31 cellular contexts compared by ENCODE assay signal in genomic region chr12:77795699-77796098, GRCh38. TPM values are rescaled to one million over a fixed set of nuclear protein-coding genes. Genes with fewer than 3 reads are reported as not detected.
DNase-seq lines count a peak whose midpoint lies in the region; ATAC-seq and TF ChIP-seq lines count a peak whose summit lies in the region.
"Had no signal": no experiment of that assay in that cellular context is flagged by ENCODE, and none has a peak within 500 bp of the region (broad histone marks: within the 10 kb centered on the region; RNA-seq: fewer than 3 reads in every experiment).

No MANE protein-coding gene starts in this region.

- H3K9me3 Mint-ChIP-seq in activated T-cell treated with anti-CD3 and anti-CD28 coated beads, Interleukin-2, amount 50 U/mL, for 4 hours, result peaks cover 4% of the 10 kb centered on the region
- H3K9me3 Mint-ChIP-seq: GM23338, neural crest cell had no signal

- H3K36me3 ChIP-seq in colonic mucosa, result no peaks in the 10 kb centered on the region
- H3K36me3 ChIP-seq: heart right ventricle, lower lobe of right lung, upper lobe of right lung had no signal

- H3K4me3 ChIP-seq in astrocyte of the spinal cord (ENCODE audit: low read depth, low read length), result no peak overlapping the region
- H3K4me3 ChIP-seq in colonic mucosa, result no peak overlapping the region
- H3K4me3 ChIP-seq: dorsolateral prefrontal cortex, GM23338, heart right ventricle, lower lobe of right lung, upper lobe of right lung had no signal

- ATAC-seq in activated T-cell treated with anti-CD3 and anti-CD28 coated beads, Interleukin-2, amount 50 U/mL, for 4 hours, result no peak
- ATAC-seq: activated CD8-positive, alpha-beta memory T cell treated with anti-CD3 and anti-CD28 coated beads, Interleukin-2, amount 10 ng/mL, durations not matched to agents 7 days and 5 days; foreskin keratinocyte; GM23338; heart right ventricle; lower lobe of right lung; Panc1; right cardiac atrium; stimulated activated memory B cell treated with anti-CD40 and anti-IgM and Interleukin-4, amounts not matched to agents 10 μg/mL and 1 μg/mL and 100 μg/mL, for 72 hours; upper lobe of right lung had no signal

- intact Hi-C loops in colonic mucosa (cut with DNase I), result no loop called here

- no peaks in the 10 kb centered on the region for H3K4me1 Mint-ChIP-seq in activated T-cell treated with anti-CD3 and anti-CD28 coated beads, Interleukin-2, amount 50 U/mL, for 4 hours (ENCODE audit: low read depth)
- H3K4me1 Mint-ChIP-seq: activated CD8-positive, alpha-beta memory T cell treated with anti-CD3 and anti-CD28 coated beads, Interleukin-2, amount 10 ng/mL, durations not matched to agents 7 days and 5 days; activated naive CD4-positive, alpha-beta T cell treated with anti-CD3 and anti-CD28 coated beads, Interleukin-2, amount 10 ng/mL, durations not matched to agents 7 days and 5 days; GM23338; neural crest cell; stimulated activated memory B cell treated with anti-CD40 and anti-IgM and Interleukin-4, amounts not matched to agents 10 μg/mL and 1 μg/mL and 100 μg/mL, for 72 hours had no signal

- no peaks in the 10 kb centered on the region for H3K27me3 ChIP-seq in colonic mucosa
- H3K27me3 ChIP-seq: dorsolateral prefrontal cortex, heart right ventricle, upper lobe of right lung had no signal

- no peak overlapping the region for H3K27ac ChIP-seq in colonic mucosa
- H3K27ac ChIP-seq: C4-2B, dorsolateral prefrontal cortex, foreskin keratinocyte, heart right ventricle, lower lobe of right lung, upper lobe of right lung had no signal

- no peaks in the 10 kb centered on the region for H3K4me1 ChIP-seq in colonic mucosa
- H3K4me1 ChIP-seq: foreskin keratinocyte, heart right ventricle, lower lobe of right lung, upper lobe of right lung had no signal

- in situ Hi-C loops in astrocyte of the spinal cord (cut with HindIII; ENCODE audit: low sequenced_read_pairs), result no loop called here

- TF ChIP-seq CTCF in astrocyte of the spinal cord (IDR thresholded peaks at IDR 0.05; ENCODE audit: low read depth, low read length) (no peak), colonic mucosa (IDR thresholded peaks at IDR 0.05) (no peak)

- no peaks in the 10 kb centered on the region for H3K9me3 ChIP-seq in colonic mucosa
- H3K9me3 ChIP-seq: lower lobe of right lung, upper lobe of right lung had no signal

- H3K36me3 Mint-ChIP-seq in activated T-cell treated with anti-CD3 and anti-CD28 coated beads, Interleukin-2, amount 50 U/mL, for 4 hours (ENCODE audit: insufficient read depth), result no peaks in the 10 kb centered on the region
- H3K36me3 Mint-ChIP-seq: activated CD8-positive, alpha-beta memory T cell treated with anti-CD3 and anti-CD28 coated beads, Interleukin-2, amount 10 ng/mL, durations not matched to agents 7 days and 5 days; activated naive CD4-positive, alpha-beta T cell treated with anti-CD3 and anti-CD28 coated beads, Interleukin-2, amount 10 ng/mL, durations not matched to agents 7 days and 5 days; stimulated activated memory B cell treated with anti-CD40 and anti-IgM and Interleukin-4, amounts not matched to agents 10 μg/mL and 1 μg/mL and 100 μg/mL, for 72 hours had no signal

- H3K27me3 Mint-ChIP-seq in activated T-cell treated with anti-CD3 and anti-CD28 coated beads, Interleukin-2, amount 50 U/mL, for 4 hours (ENCODE audit: low read depth), result no peaks in the 10 kb centered on the region
- H3K27me3 Mint-ChIP-seq: activated CD8-positive, alpha-beta memory T cell treated with anti-CD3 and anti-CD28 coated beads, Interleukin-2, amount 10 ng/mL, durations not matched to agents 7 days and 5 days; activated naive CD4-positive, alpha-beta T cell treated with anti-CD3 and anti-CD28 coated beads, Interleukin-2, amount 10 ng/mL, durations not matched to agents 7 days and 5 days; stimulated activated memory B cell treated with anti-CD40 and anti-IgM and Interleukin-4, amounts not matched to agents 10 μg/mL and 1 μg/mL and 100 μg/mL, for 72 hours had no signal

- DNase-seq in LHCN-M2 (ENCODE audit: low read depth), result peak; percentile 84
- peak; percentile 47 for DNase-seq in astrocyte of the spinal cord (ENCODE audit: low read depth, low spot score)
- peak; percentile 36 for DNase-seq in fibroblast of the conjunctiva (ENCODE audit: low read depth)
- peak; percentile 26 for DNase-seq in smooth muscle cell of the brain vasculature (ENCODE audit: low read depth, low spot score)
- no peak for DNase-seq in NCI-H2196 treated with DMSO at 0.1 percent for 48 hours (lab: John Stamatoyannopoulos, UW; ENCODE audit: unreplicated experiment)
- no peak for DNase-seq in activated T-cell treated with anti-CD3 and anti-CD28 coated beads, Interleukin-2, amount 50 U/mL, for 4 hours
- no peak for DNase-seq in colonic mucosa
- DNase-seq: activated CD4-positive, CD25-positive, alpha-beta regulatory T cell; activated CD8-positive, alpha-beta memory T cell treated with anti-CD3 and anti-CD28 coated beads, Interleukin-2, amount 10 ng/mL, durations not matched to agents 7 days and 5 days; activated naive CD4-positive, alpha-beta T cell treated with anti-CD3 and anti-CD28 coated beads, Interleukin-2, amount 10 ng/mL, durations not matched to agents 7 days and 5 days; amygdala; DMS79 treated with DMSO at 0.1 percent for 48 hours; dorsolateral prefrontal cortex; foreskin keratinocyte; GF-D8; heart right ventricle; kidney glomerular epithelial cell; lower lobe of right lung; NCI-H1048; NCI-H1694; NCI-H2171; NCI-H524; right cardiac atrium; SIG-M5; stimulated activated CD4-positive, alpha-beta T cell treated with anti-CD3 and anti-CD28 coated beads, Interleukin-4, amount 100 ng/mL, for 4 hours; upper lobe of right lung had no signal

- H3K4me3 Mint-ChIP-seq in activated T-cell treated with anti-CD3 and anti-CD28 coated beads, Interleukin-2, amount 50 U/mL, for 4 hours, result no peak overlapping the region
- H3K4me3 Mint-ChIP-seq: activated CD8-positive, alpha-beta memory T cell treated with anti-CD3 and anti-CD28 coated beads, Interleukin-2, amount 10 ng/mL, durations not matched to agents 7 days and 5 days; activated naive CD4-positive, alpha-beta T cell treated with anti-CD3 and anti-CD28 coated beads, Interleukin-2, amount 10 ng/mL, durations not matched to agents 7 days and 5 days; GM23338; neural crest cell; stimulated activated memory B cell treated with anti-CD40 and anti-IgM and Interleukin-4, amounts not matched to agents 10 μg/mL and 1 μg/mL and 100 μg/mL, for 72 hours had no signal

- H3K9ac ChIP-seq in colonic mucosa (ENCODE audit: low read depth in 2 of 2, low read length in 2 of 2), result no peak overlapping the region

RNA-seq across cellular contexts. Expression of gene NAV3, which starts 35.0 kb away (rescaled TPM):
- total RNA-seq in LHCN-M2 (2014; rRNA removed) (48.9 and 53.3 TPM in 2 replicates), colonic mucosa (1 to 10 TPM in 1 of 2 donors, under 1 TPM in 1; 0.72 to 1.9 TPM)
- polyA plus RNA-seq in LHCN-M2 (2012), result 13.3 TPM
- under 1 TPM in 2 of 3 donors, not detected in 1; 0.08 to 0.29 TPM for total RNA-seq in activated T-cell treated with anti-CD3 and anti-CD28 coated beads, Interleukin-2, amount 50 U/mL, for 4 hours
- total RNA-seq: activated CD8-positive, alpha-beta memory T cell treated with anti-CD3 and anti-CD28 coated beads, Interleukin-2, amount 10 ng/mL, durations not matched to agents 7 days and 5 days had no signal

Comparison
In these comparisons a context has a peak if more than half of its experiments do, and no peak if none do; other contexts are left out.
1. DNase-seq: peak in LHCN-M2 (single experiment), astrocyte of the spinal cord (single experiment), fibroblast of the conjunctiva (single experiment) and smooth muscle cell of the brain vasculature (single experiment); none in NCI-H2196 treated with DMSO at 0.1 percent for 48 hours (single experiment), activated T-cell treated with anti-CD3 and anti-CD28 coated beads, Interleukin-2, amount 50 U/mL, for 4 hours (single experiment) and colonic mucosa (single experiment).
2. RNA of gene NAV3, which starts 35.0 kb away (total RNA-seq): 48.9 to 53.3 TPM in LHCN-M2; 0.72 to 1.9 TPM in colonic mucosa and 0.08 to 0.29 TPM in activated T-cell treated with anti-CD3 and anti-CD28 coated beads, Interleukin-2, amount 50 U/mL, for 4 hours; every median in the first group is over 10 times any median in the second.